1 cellular context compared by ENCODE assay signal in the genomic region with DNA sequence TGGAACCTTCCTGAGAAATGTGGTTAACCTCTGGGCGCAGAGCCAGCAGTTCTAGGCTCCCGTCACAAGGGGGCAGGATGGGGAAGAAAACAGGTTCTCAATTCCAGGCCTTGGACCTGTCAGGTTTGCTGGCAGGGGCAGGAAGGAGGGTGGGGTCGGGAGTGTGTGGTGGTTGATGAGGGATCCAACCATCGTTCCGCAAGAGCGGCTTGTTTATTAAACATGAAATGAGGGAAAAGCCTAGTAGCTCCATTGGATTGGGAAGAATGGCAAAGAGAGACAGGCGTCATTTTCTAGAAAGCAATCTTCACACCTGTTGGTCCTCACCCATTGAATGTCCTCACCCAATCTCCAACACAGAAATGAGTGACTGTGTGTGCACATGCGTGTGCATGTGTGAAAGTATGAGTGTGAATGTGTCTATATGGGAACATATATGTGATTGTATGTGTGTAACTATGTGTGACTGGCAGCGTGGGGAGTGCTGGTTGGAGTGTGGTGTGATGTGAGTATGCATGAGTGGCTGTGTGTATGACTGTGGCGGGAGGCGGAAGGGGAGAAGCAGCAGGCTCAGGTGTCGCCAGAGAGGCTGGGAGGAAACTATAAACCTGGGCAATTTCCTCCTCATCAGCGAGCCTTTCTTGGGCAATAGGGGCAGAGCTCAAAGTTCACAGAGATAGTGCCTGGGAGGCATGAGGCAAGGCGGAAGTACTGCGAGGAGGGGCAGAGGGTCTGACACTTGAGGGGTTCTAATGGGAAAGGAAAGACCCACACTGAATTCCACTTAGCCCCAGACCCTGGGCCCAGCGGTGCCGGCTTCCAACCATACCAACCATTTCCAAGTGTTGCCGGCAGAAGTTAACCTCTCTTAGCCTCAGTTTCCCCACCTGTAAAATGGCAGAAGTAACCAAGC.
A peak's percentile ranks its signal among the peaks of the same experiment; 100 is the strongest.
TF ChIP-seq lines count a peak whose summit lies in the region.

No MANE protein-coding gene starts in this region.

TF ChIP-seq in HepG2, 621 proteins besides CTCF, POLR2A, EP300 and RAD21 (continued from another document and continues in another):
- TF ChIP-seq, protein P1, sequence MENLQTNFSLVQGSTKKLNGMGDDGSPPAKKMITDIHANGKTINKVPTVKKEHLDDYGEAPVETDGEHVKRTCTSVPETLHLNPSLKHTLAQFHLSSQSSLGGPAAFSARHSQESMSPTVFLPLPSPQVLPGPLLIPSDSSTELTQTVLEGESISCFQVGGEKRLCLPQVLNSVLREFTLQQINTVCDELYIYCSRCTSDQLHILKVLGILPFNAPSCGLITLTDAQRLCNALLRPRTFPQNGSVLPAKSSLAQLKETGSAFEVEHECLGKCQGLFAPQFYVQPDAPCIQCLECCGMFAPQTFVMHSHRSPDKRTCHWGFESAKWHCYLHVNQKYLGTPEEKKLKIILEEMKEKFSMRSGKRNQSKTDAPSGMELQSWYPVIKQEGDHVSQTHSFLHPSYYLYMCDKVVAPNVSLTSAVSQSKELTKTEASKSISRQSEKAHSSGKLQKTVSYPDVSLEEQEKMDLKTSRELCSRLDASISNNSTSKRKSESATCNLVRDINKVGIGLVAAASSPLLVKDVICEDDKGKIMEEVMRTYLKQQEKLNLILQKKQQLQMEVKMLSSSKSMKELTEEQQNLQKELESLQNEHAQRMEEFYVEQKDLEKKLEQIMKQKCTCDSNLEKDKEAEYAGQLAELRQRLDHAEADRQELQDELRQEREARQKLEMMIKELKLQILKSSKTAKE (CRISPR knock-in tag; IDR thresholded peaks at IDR 0.05; ENCODE audit: borderline replicate concordance): no peak
- 0 out of 2 replicates have a peak, but pooled peaks have one; percentile 24 for TF ChIP-seq GATA4 (IDR thresholded peaks at IDR 0.05; ENCODE audit: borderline replicate concordance, low read depth)
- TF ChIP-seq ZNF17 (CRISPR knock-in tag; IDR thresholded peaks at IDR 0.05): no peak
- TF ChIP-seq GFI1 (CRISPR knock-in tag; IDR thresholded peaks at IDR 0.05; ENCODE audit: borderline replicate concordance): no peak
- TF ChIP-seq, protein P2, sequence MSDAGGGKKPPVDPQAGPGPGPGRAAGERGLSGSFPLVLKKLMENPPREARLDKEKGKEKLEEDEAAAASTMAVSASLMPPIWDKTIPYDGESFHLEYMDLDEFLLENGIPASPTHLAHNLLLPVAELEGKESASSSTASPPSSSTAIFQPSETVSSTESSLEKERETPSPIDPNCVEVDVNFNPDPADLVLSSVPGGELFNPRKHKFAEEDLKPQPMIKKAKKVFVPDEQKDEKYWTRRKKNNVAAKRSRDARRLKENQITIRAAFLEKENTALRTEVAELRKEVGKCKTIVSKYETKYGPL (CRISPR knock-in tag; IDR thresholded peaks at IDR 0.05): no peak
- peak; percentile 68 for TF ChIP-seq ZNF350 (CRISPR knock-in tag; IDR thresholded peaks at IDR 0.05; ENCODE audit: borderline replicate concordance, low read depth)
- TF ChIP-seq ELF3 (CRISPR knock-in tag; IDR thresholded peaks at IDR 0.05): peak; percentile 88
- TF ChIP-seq SIN3B (IDR thresholded peaks at IDR 0.05; ENCODE audit: low read length): peak; percentile 32; the same call in 1 of the 2 replicates
- no peak for TF ChIP-seq U2AF1 (optimal IDR thresholded peaks at IDR 0.05; ENCODE audit: low read depth, low read length)
- no peak for TF ChIP-seq TEAD3 (CRISPR knock-in tag; optimal IDR thresholded peaks at IDR 0.05; ENCODE audit: borderline replicate concordance)
- no peak for TF ChIP-seq ZNF3 (CRISPR knock-in tag; IDR thresholded peaks at IDR 0.05)
- no peak for TF ChIP-seq ZNF570 (CRISPR knock-in tag; IDR thresholded peaks at IDR 0.05; ENCODE audit: borderline replicate concordance)
- TF ChIP-seq SSRP1 (CRISPR knock-in tag; IDR thresholded peaks at IDR 0.05): peak; percentile 53; the same call in 1 of the 2 replicates
- TF ChIP-seq CREM (IDR thresholded peaks at IDR 0.05): no peak
- no peak for TF ChIP-seq CREM (CRISPR knock-in tag; IDR thresholded peaks at IDR 0.05)
- no peak for TF ChIP-seq PTBP1 (IDR thresholded peaks at IDR 0.05; ENCODE audit: low read depth, low read length, poor library complexity, severe bottlenecking)
- TF ChIP-seq ZIK1 (CRISPR knock-in tag; IDR thresholded peaks at IDR 0.05; ENCODE audit: borderline replicate concordance, low read depth): no peak
- TF ChIP-seq ZNF670 (CRISPR knock-in tag; IDR thresholded peaks at IDR 0.05; ENCODE audit: borderline replicate concordance): no peak
- TF ChIP-seq KLF9 (CRISPR knock-in tag; IDR thresholded peaks at IDR 0.05; ENCODE audit: low read depth): peak; percentile 62; the same call in 1 of the 2 replicates
- TF ChIP-seq CAMTA2 (CRISPR knock-in tag; IDR thresholded peaks at IDR 0.05; ENCODE audit: borderline replicate concordance): no peak
- TF ChIP-seq FOSL2 (CRISPR knock-in tag; IDR thresholded peaks at IDR 0.05): peak; percentile 60; the same call in 1 of the 2 replicates
- no peak for TF ChIP-seq SRSF9 (IDR thresholded peaks at IDR 0.05; ENCODE audit: borderline replicate concordance, insufficient read depth, low read depth, low read length, poor library complexity, severe bottlenecking)
- no peak for TF ChIP-seq POLR2AphosphoS5 (IDR thresholded peaks at IDR 0.05; ENCODE audit: low read depth, low read length)
- TF ChIP-seq, protein P3, sequence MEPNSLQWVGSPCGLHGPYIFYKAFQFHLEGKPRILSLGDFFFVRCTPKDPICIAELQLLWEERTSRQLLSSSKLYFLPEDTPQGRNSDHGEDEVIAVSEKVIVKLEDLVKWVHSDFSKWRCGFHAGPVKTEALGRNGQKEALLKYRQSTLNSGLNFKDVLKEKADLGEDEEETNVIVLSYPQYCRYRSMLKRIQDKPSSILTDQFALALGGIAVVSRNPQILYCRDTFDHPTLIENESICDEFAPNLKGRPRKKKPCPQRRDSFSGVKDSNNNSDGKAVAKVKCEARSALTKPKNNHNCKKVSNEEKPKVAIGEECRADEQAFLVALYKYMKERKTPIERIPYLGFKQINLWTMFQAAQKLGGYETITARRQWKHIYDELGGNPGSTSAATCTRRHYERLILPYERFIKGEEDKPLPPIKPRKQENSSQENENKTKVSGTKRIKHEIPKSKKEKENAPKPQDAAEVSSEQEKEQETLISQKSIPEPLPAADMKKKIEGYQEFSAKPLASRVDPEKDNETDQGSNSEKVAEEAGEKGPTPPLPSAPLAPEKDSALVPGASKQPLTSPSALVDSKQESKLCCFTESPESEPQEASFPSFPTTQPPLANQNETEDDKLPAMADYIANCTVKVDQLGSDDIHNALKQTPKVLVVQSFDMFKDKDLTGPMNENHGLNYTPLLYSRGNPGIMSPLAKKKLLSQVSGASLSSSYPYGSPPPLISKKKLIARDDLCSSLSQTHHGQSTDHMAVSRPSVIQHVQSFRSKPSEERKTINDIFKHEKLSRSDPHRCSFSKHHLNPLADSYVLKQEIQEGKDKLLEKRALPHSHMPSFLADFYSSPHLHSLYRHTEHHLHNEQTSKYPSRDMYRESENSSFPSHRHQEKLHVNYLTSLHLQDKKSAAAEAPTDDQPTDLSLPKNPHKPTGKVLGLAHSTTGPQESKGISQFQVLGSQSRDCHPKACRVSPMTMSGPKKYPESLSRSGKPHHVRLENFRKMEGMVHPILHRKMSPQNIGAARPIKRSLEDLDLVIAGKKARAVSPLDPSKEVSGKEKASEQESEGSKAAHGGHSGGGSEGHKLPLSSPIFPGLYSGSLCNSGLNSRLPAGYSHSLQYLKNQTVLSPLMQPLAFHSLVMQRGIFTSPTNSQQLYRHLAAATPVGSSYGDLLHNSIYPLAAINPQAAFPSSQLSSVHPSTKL (CRISPR knock-in tag; IDR thresholded peaks at IDR 0.05): peak; percentile 40; the same call in 1 of the 2 replicates
- no peak for TF ChIP-seq ZNF720 (CRISPR knock-in tag; IDR thresholded peaks at IDR 0.05)
- no peak for TF ChIP-seq ZNF761 (CRISPR knock-in tag; conservative IDR thresholded peaks at IDR 0.05)
- TF ChIP-seq ZNF550 (CRISPR knock-in tag; IDR thresholded peaks at IDR 0.05; ENCODE audit: borderline replicate concordance): no peak
- no peak for TF ChIP-seq NR1H2 (CRISPR knock-in tag; IDR thresholded peaks at IDR 0.05; ENCODE audit: borderline replicate concordance, low read depth)
- TF ChIP-seq MXD4 (CRISPR knock-in tag; IDR thresholded peaks at IDR 0.05): no peak
- TF ChIP-seq, protein P4, sequence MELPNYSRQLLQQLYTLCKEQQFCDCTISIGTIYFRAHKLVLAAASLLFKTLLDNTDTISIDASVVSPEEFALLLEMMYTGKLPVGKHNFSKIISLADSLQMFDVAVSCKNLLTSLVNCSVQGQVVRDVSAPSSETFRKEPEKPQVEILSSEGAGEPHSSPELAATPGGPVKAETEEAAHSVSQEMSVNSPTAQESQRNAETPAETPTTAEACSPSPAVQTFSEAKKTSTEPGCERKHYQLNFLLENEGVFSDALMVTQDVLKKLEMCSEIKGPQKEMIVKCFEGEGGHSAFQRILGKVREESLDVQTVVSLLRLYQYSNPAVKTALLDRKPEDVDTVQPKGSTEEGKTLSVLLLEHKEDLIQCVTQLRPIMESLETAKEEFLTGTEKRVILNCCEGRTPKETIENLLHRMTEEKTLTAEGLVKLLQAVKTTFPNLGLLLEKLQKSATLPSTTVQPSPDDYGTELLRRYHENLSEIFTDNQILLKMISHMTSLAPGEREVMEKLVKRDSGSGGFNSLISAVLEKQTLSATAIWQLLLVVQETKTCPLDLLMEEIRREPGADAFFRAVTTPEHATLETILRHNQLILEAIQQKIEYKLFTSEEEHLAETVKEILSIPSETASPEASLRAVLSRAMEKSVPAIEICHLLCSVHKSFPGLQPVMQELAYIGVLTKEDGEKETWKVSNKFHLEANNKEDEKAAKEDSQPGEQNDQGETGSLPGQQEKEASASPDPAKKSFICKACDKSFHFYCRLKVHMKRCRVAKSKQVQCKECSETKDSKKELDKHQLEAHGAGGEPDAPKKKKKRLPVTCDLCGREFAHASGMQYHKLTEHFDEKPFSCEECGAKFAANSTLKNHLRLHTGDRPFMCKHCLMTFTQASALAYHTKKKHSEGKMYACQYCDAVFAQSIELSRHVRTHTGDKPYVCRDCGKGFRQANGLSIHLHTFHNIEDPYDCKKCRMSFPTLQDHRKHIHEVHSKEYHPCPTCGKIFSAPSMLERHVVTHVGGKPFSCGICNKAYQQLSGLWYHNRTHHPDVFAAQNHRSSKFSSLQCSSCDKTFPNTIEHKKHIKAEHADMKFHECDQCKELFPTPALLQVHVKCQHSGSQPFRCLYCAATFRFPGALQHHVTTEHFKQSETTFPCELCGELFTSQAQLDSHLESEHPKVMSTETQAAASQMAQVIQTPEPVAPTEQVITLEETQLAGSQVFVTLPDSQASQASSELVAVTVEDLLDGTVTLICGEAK (IDR thresholded peaks at IDR 0.05): no peak
- TF ChIP-seq, protein P4 (CRISPR knock-in tag; IDR thresholded peaks at IDR 0.05): no peak
- no peak for TF ChIP-seq FLYWCH1 (CRISPR knock-in tag; IDR thresholded peaks at IDR 0.05)
- TF ChIP-seq SIN3A (IDR thresholded peaks at IDR 0.05; ENCODE audit: borderline replicate concordance, low read depth, low read length): no peak
- TF ChIP-seq, protein P5, sequence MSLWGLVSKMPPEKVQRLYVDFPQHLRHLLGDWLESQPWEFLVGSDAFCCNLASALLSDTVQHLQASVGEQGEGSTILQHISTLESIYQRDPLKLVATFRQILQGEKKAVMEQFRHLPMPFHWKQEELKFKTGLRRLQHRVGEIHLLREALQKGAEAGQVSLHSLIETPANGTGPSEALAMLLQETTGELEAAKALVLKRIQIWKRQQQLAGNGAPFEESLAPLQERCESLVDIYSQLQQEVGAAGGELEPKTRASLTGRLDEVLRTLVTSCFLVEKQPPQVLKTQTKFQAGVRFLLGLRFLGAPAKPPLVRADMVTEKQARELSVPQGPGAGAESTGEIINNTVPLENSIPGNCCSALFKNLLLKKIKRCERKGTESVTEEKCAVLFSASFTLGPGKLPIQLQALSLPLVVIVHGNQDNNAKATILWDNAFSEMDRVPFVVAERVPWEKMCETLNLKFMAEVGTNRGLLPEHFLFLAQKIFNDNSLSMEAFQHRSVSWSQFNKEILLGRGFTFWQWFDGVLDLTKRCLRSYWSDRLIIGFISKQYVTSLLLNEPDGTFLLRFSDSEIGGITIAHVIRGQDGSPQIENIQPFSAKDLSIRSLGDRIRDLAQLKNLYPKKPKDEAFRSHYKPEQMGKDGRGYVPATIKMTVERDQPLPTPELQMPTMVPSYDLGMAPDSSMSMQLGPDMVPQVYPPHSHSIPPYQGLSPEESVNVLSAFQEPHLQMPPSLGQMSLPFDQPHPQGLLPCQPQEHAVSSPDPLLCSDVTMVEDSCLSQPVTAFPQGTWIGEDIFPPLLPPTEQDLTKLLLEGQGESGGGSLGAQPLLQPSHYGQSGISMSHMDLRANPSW (CRISPR knock-in tag; IDR thresholded peaks at IDR 0.05; ENCODE audit: borderline replicate concordance): no peak
- TF ChIP-seq ZSCAN30 (CRISPR knock-in tag; IDR thresholded peaks at IDR 0.05): no peak
- TF ChIP-seq, protein P6, sequence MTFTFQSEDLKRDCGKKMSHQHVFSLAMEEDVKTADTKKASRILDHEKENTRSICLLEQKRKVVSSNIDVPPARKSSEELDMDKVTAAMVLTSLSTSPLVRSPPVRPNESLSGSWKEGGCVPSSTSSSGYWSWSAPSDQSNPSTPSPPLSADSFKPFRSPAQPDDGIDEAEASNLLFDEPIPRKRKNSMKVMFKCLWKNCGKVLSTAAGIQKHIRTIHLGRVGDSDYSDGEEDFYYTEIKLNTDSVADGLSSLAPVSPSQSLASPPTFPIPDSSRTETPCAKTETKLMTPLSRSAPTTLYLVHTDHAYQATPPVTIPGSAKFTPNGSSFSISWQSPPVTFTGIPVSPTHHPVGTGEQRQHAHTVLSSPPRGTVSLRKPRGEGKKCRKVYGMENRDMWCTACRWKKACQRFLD (CRISPR knock-in tag; IDR thresholded peaks at IDR 0.05; ENCODE audit: borderline replicate concordance): no peak
- TF ChIP-seq ARNT2 (CRISPR knock-in tag; IDR thresholded peaks at IDR 0.05; ENCODE audit: low read depth): no peak
- peak; percentile 36 for TF ChIP-seq YY1 (IDR thresholded peaks at IDR 0.05; ENCODE audit: insufficient read depth, insufficient replicate concordance, low read depth, low read length)
- no peak for TF ChIP-seq FOXC1 (CRISPR knock-in tag; IDR thresholded peaks at IDR 0.05; ENCODE audit: borderline replicate concordance)
